11 cellular contexts compared by ENCODE assay signal in genomic region chr3:73511555-73511954, GRCh38.
DNase-seq lines count a peak whose midpoint lies in the region; ATAC-seq and TF ChIP-seq lines count a peak whose summit lies in the region.
"Had no signal": no experiment of that assay in that cellular context is flagged by ENCODE, and none has a peak within 500 bp of the region (broad histone marks: within the 10 kb centered on the region; RNA-seq: fewer than 3 reads in every experiment).

No MANE protein-coding gene starts in this region.

- H3K79me2 ChIP-seq in fibroblast of lung (ENCODE audit: control insufficient read depth, insufficient read depth, low read length) (peaks cover 10% of the 10 kb centered on the region), neural progenitor cell (ENCODE audit: low read depth) (no peaks in the 10 kb centered on the region)
- H3K79me2 ChIP-seq: parathyroid adenoma had no signal

- no peaks in the 10 kb centered on the region for H3K36me3 ChIP-seq in left ventricle myocardium inferior
- H3K36me3 ChIP-seq in fibroblast of lung (ENCODE audit: control insufficient read depth, insufficient read depth, low read length): no peaks in the 10 kb centered on the region
- no peaks in the 10 kb centered on the region for H3K36me3 ChIP-seq in neural progenitor cell

- H3K4me1 Mint-ChIP-seq in neural progenitor cell: peaks cover 38% of the 10 kb centered on the region

- TF ChIP-seq CTCF in left ventricle myocardium inferior (IDR thresholded peaks at IDR 0.05; ENCODE audit: borderline replicate concordance) (no peak), fibroblast of lung (conservative IDR thresholded peaks at IDR 0.05 in 1 of 2, IDR thresholded peaks at IDR 0.05 in 1 of 2; ENCODE audit: low read depth in 1 of 2, low read length in 2 of 2) (no peak), neural progenitor cell (IDR thresholded peaks at IDR 0.05) (no peak)

- no peak overlapping the region for H3K4me3 Mint-ChIP-seq in neural progenitor cell

- peak overlapping the region; percentile 68 for H3K27ac ChIP-seq in left ventricle myocardium inferior (replicated peaks)
- peak overlapping the region; percentile 71 for H3K27ac ChIP-seq in fibroblast of lung (ENCODE audit: insufficient read depth, low read length)
- no peak overlapping the region for H3K27ac ChIP-seq in neural progenitor cell
- H3K27ac ChIP-seq: parathyroid adenoma had no signal

- H3K27ac Mint-ChIP-seq in neural progenitor cell: peak overlapping the region; percentile 80

- H3K9ac ChIP-seq in fibroblast of lung (ENCODE audit: insufficient read depth, low read length) (peak overlapping the region; percentile 10), neural progenitor cell (no peak overlapping the region)
- H3K9ac ChIP-seq: parathyroid adenoma had no signal

- peaks cover 82% of the 10 kb centered on the region for H3K4me1 ChIP-seq in left ventricle myocardium inferior
- peaks cover 20% of the 10 kb centered on the region for H3K4me1 ChIP-seq in fibroblast of lung (ENCODE audit: control insufficient read depth, extremely low read depth, insufficient read depth, low read length)
- H3K4me1 ChIP-seq in neural progenitor cell: peaks cover 39% of the 10 kb centered on the region
- H3K4me1 ChIP-seq: parathyroid adenoma had no signal

- no peaks in the 10 kb centered on the region for H3K27me3 ChIP-seq in left ventricle myocardium inferior (ENCODE audit: low read depth)
- H3K27me3 ChIP-seq in fibroblast of lung (ENCODE audit: control insufficient read depth, insufficient read depth, low read length): no peaks in the 10 kb centered on the region
- peaks cover 27% of the 10 kb centered on the region for H3K27me3 ChIP-seq in neural progenitor cell

- H2AFZ ChIP-seq in fibroblast of lung (ENCODE audit: low read length): peak overlapping the region; percentile 51
- H2AFZ ChIP-seq in neural progenitor cell (replicated peaks): peak overlapping the region; percentile 65
- H2AFZ ChIP-seq: parathyroid adenoma had no signal

- intact Hi-C loops in left ventricle myocardium inferior (cut with micrococcal nuclease) (no loop called here), cardiac septum (cut with DNase I) (loop anchor here (5.0 kb wide), 1 partner anchor 46 kb away; no protein-coding TSS in a partner anchor)

- no peaks in the 10 kb centered on the region for H3K36me3 Mint-ChIP-seq in neural progenitor cell

- H3F3A ChIP-seq in neural progenitor cell (ENCODE audit: low read depth): peaks cover 10% of the 10 kb centered on the region

- DNase-seq in left ventricle myocardium inferior (no peak), cardiac septum (ENCODE audit: low spot score) (no peak), fibroblast of lung (ENCODE audit: low read depth in 2 of 2) (no peak), neural progenitor cell (ENCODE audit: low spot score) (peak; percentile 25), NCI-H2196 (lab: John Stamatoyannopoulos, UW; ENCODE audit: unreplicated experiment) (no peak), NCI-H446 (lab: John Stamatoyannopoulos, UW) (no peak)
- DNase-seq: Kasumi-1, SHP77 treated with DMSO at 0.1 percent for 48 hours had no signal

- no peaks in the 10 kb centered on the region for H3K9me3 Mint-ChIP-seq in neural progenitor cell

- H3K9me3 ChIP-seq in left ventricle myocardium inferior (replicated peaks) (no peaks in the 10 kb centered on the region), fibroblast of lung (ENCODE audit: control insufficient read depth, insufficient read depth, low read depth, low read length) (no peaks in the 10 kb centered on the region), neural progenitor cell (ENCODE audit: low read depth) (no peaks in the 10 kb centered on the region)

- no peaks in the 10 kb centered on the region for H3K27me3 Mint-ChIP-seq in neural progenitor cell (ENCODE audit: insufficient read depth, low read depth)

- H3K4me2 ChIP-seq in fibroblast of lung (ENCODE audit: extremely low read depth, insufficient read depth, low read length): peak overlapping the region; percentile 90
- H3K4me2 ChIP-seq in neural progenitor cell: peak overlapping the region; percentile 67

- H3K4me3 ChIP-seq in left ventricle myocardium inferior (no peak overlapping the region), fibroblast of lung (replicated peaks in 1 of 4; ENCODE audit: control extremely low read depth in 1 of 4, insufficient read depth in 1 of 4, low read depth in 3 of 4, low read length in 4 of 4) (peak overlapping the region; percentile 6 to 24 (median 20)), neural progenitor cell (no peak overlapping the region)

- ATAC-seq in HG03039 (IDR thresholded peaks at IDR 0.05; ENCODE audit: unreplicated experiment) (no peak), GM21390 (IDR thresholded peaks at IDR 0.05; ENCODE audit: unreplicated experiment) (no peak)

- no peaks in the 10 kb centered on the region for H4K20me1 ChIP-seq in fibroblast of lung (ENCODE audit: control insufficient read depth, extremely low read depth, insufficient read depth, low read length)
- no peaks in the 10 kb centered on the region for H4K20me1 ChIP-seq in neural progenitor cell (ENCODE audit: low read depth)

Comparison
In these comparisons a context has a peak if more than half of its experiments do, and no peak if none do; other contexts are left out.
1. H3K4me3 ChIP-seq: peak in fibroblast of lung (4 of 4); none in left ventricle myocardium inferior (single experiment) and neural progenitor cell (single experiment).